Comparison of ENCODE assay signal across 1 cellular context in genomic region chr22:50522208-50522805, GRCh38.
TF ChIP-seq lines count a peak whose summit lies in the region.

No MANE protein-coding gene starts in this region.

TF ChIP-seq in HEK293, 187 proteins besides CTCF, POLR2A, EP300 and RAD21 (continued from another document):
- TF ChIP-seq ZFP3 (tag by site-specific recombination; IDR thresholded peaks at IDR 0.05; ENCODE audit: low read depth) (no peak), WT1 (tag by site-specific recombination; IDR thresholded peaks at IDR 0.05) (no peak), ZNF837 (tag by site-specific recombination; IDR thresholded peaks at IDR 0.05) (no peak), KLF8 (tag by site-specific recombination; IDR thresholded peaks at IDR 0.05) (no peak), GLIS2 (tag by site-specific recombination; IDR thresholded peaks at IDR 0.05) (peak; percentile 28; the same call in 1 of the 2 replicates), PBX3 (CRISPR knock-in tag; IDR thresholded peaks at IDR 0.05) (0 out of 2 replicates have a peak, but pooled peaks have one; percentile 4), ZNF248 (tag by site-specific recombination; IDR thresholded peaks at IDR 0.05) (no peak), BCL6B (tag by site-specific recombination; IDR thresholded peaks at IDR 0.05) (no peak), PRDM1 (tag by site-specific recombination; IDR thresholded peaks at IDR 0.05) (no peak), ZNF513 (tag by site-specific recombination; IDR thresholded peaks at IDR 0.05) (no peak), ZNF239 (tag by site-specific recombination; IDR thresholded peaks at IDR 0.05) (no peak), ZSCAN4 (tag by site-specific recombination; IDR thresholded peaks at IDR 0.05) (no peak), ZNF792 (tag by site-specific recombination; IDR thresholded peaks at IDR 0.05) (no peak), ZIC2 (tag by site-specific recombination; IDR thresholded peaks at IDR 0.05) (0 out of 2 replicates have a peak, but pooled peaks have one; percentile 15)
